Comparison of ENCODE assay signal across 25 cellular contexts in the genomic region with DNA sequence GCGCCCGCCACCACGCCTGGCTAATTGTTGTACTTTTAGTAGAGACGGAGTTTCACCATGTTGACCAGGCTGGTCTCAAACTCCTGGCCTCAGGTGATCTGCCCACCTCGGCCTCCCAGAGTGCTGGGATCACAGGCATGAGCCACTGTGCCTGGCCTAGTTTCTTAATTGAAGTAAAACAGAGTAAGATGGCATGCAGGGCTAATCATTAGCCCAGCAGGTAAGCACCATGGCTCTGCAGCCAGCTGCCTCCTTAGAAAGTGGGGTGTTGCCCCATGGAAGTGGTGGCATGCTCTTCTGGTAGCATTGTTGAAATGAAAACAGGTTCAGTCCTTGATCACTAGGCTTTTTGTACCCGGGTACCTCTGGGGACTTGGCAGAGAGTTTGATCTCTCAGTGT.
"Had no signal": no experiment of that assay in that cellular context is flagged by ENCODE, and none has a peak within 500 bp of the region (broad histone marks: within the 10 kb centered on the region; RNA-seq: fewer than 3 reads in every experiment).

No MANE protein-coding gene starts in this region.

- DNase-seq: activated CD4-positive, alpha-beta T cell treated with anti-CD3 and anti-CD28 coated beads, Interleukin-2, amount 10 ng/mL, durations not matched to agents 24 days and 14 days; activated CD4-positive, alpha-beta T cell treated with anti-CD3 and anti-CD28 coated beads, Interleukin-2, amount 50 U/mL, for 4 hours; activated CD8-positive, alpha-beta T cell treated with anti-CD3 and anti-CD28 coated beads for 36 hours; activated effector memory CD4-positive, alpha-beta T cell treated with anti-CD3 and anti-CD28 coated beads, Interleukin-2, amount 50 U/mL, for 16 hours; activated naive CD4-positive, alpha-beta T cell; activated naive CD4-positive, alpha-beta T cell treated with anti-CD3 and anti-CD28 coated beads, Interleukin-2, amount 50 U/mL, for 16 hours; activated naive CD8-positive, alpha-beta T cell treated with anti-CD3 and anti-CD28 coated beads for 36 hours; activated T-cell treated with anti-CD3 and anti-CD28 coated beads, Interleukin-2, amount 50 U/mL, for 1 hour; activated T-cell treated with anti-CD3 and anti-CD28 coated beads, Interleukin-2, amount 50 U/mL, for 72 hours; amniotic stem cell; aorta; brain microvascular endothelial cell; Karpas-422; NCI-H1105; NCI-H1417 treated with DMSO at 0.1 percent for 48 hours; NCI-H187 treated with DMSO at 0.1 percent for 48 hours; NCI-H2081 treated with DMSO at 0.1 percent for 48 hours; NCI-H345; NCI-H524 treated with DMSO at 0.1 percent for 48 hours; SHP77; SJCRH30 had no signal

- H3K27me3 Mint-ChIP-seq: activated CD4-positive, alpha-beta T cell treated with anti-CD3 and anti-CD28 coated beads, Interleukin-2, amount 10 ng/mL, durations not matched to agents 24 days and 14 days; activated CD8-positive, alpha-beta T cell treated with anti-CD3 and anti-CD28 coated beads for 36 hours; activated naive CD8-positive, alpha-beta T cell treated with anti-CD3 and anti-CD28 coated beads for 36 hours; activated T-helper 17 cell treated with anti-CD3 and anti-CD28 coated beads, Interleukin-2, amount 50 U/mL, for 72 hours had no signal

- H3K4me1 Mint-ChIP-seq: activated T-helper 17 cell treated with anti-CD3 and anti-CD28 coated beads, Interleukin-2, amount 50 U/mL, for 72 hours had no signal

- ATAC-seq: activated CD8-positive, alpha-beta T cell treated with anti-CD3 and anti-CD28 coated beads for 36 hours; activated T-cell treated with anti-CD3 and anti-CD28 coated beads, Interleukin-2, amount 50 U/mL, for 72 hours; activated T-helper 17 cell treated with anti-CD3 and anti-CD28 coated beads, Interleukin-2, amount 50 U/mL, for 72 hours; Panc1 had no signal

- FAIRE-seq: TTC549 had no signal

- H3K4me1 ChIP-seq: SJCRH30 had no signal

- H3K27ac Mint-ChIP-seq: activated CD4-positive, alpha-beta T cell treated with anti-CD3 and anti-CD28 coated beads, Interleukin-2, amount 10 ng/mL, durations not matched to agents 24 days and 14 days; activated CD8-positive, alpha-beta T cell treated with anti-CD3 and anti-CD28 coated beads for 36 hours; activated naive CD8-positive, alpha-beta T cell treated with anti-CD3 and anti-CD28 coated beads for 36 hours; activated T-cell treated with anti-CD3 and anti-CD28 coated beads, Interleukin-2, amount 50 U/mL, for 72 hours had no signal

- H3K9me3 ChIP-seq: SJCRH30 had no signal

- H3K27ac ChIP-seq: brain microvascular endothelial cell, SJCRH30, SK-N-MC had no signal

- H3K4me3 Mint-ChIP-seq: activated CD4-positive, alpha-beta T cell treated with anti-CD3 and anti-CD28 coated beads, Interleukin-2, amount 10 ng/mL, durations not matched to agents 24 days and 14 days; activated CD8-positive, alpha-beta T cell treated with anti-CD3 and anti-CD28 coated beads for 36 hours; activated naive CD8-positive, alpha-beta T cell treated with anti-CD3 and anti-CD28 coated beads for 36 hours; activated T-cell treated with anti-CD3 and anti-CD28 coated beads, Interleukin-2, amount 50 U/mL, for 72 hours; activated T-helper 17 cell treated with anti-CD3 and anti-CD28 coated beads, Interleukin-2, amount 50 U/mL, for 72 hours had no signal

- H3K9me3 Mint-ChIP-seq: activated CD4-positive, alpha-beta T cell treated with anti-CD3 and anti-CD28 coated beads, Interleukin-2, amount 10 ng/mL, durations not matched to agents 24 days and 14 days; activated CD8-positive, alpha-beta T cell treated with anti-CD3 and anti-CD28 coated beads for 36 hours; activated naive CD8-positive, alpha-beta T cell treated with anti-CD3 and anti-CD28 coated beads for 36 hours; activated T-cell treated with anti-CD3 and anti-CD28 coated beads, Interleukin-2, amount 50 U/mL, for 72 hours; activated T-helper 17 cell treated with anti-CD3 and anti-CD28 coated beads, Interleukin-2, amount 50 U/mL, for 72 hours had no signal

- H3K27me3 ChIP-seq: brain microvascular endothelial cell, SJCRH30 had no signal

- H3K4me3 ChIP-seq: SJCRH30, SK-N-MC had no signal
